Comparison of ENCODE assay signal across 17 cellular contexts in the genomic region with DNA sequence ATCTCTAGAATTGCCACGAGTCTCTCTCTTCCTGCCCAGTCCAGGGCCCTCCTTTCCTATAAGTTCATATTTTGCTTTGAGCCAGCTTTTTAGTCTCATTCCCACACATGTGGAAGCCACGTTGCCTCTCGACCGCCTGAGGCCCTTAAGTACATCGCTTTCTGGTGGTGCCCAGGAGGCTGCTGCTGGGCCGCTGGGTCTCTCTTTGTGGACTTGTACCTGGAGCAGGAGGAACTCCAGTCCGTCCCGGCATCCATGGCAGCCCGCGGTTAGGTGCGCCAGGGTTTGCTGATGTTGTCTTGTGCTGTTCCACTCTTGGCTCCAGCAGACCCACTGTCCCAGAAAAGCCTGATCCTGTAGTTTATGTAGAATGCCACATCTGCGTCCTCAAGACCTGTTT. TPM values are rescaled to one million over a fixed set of nuclear protein-coding genes. Genes with fewer than 3 reads are reported as not detected.
DNase-seq lines count a peak whose midpoint lies in the region; ATAC-seq and TF ChIP-seq lines count a peak whose summit lies in the region.
"Had no signal": no experiment of that assay in that cellular context is flagged by ENCODE, and none has a peak within 500 bp of the region (broad histone marks: within the 10 kb centered on the region; RNA-seq: fewer than 3 reads in every experiment).

No MANE protein-coding gene starts in this region.

- CTCF ChIA-PET in mammary epithelial cell (lab: Charles Lee; ENCODE audit: low non-redundant PET) = no interaction called here

- peaks cover 19% of the 10 kb centered on the region for H3K4me1 Mint-ChIP-seq in stimulated activated memory B cell treated with anti-CD40 and anti-IgM and Interleukin-4, amounts not matched to agents 10 μg/mL and 1 μg/mL and 100 μg/mL, for 72 hours

- H3K27me3 ChIP-seq in BLaER1 treated with 17β-estradiol and CSF1 and Interleukin-3, amounts not matched to agents 10 nM and 100 nM = no peaks in the 10 kb centered on the region
- H3K27me3 ChIP-seq in Karpas-422 (ENCODE audit: low read length) (no peaks in the 10 kb centered on the region), mammary epithelial cell (ENCODE audit: insufficient read depth, low read length) (no peaks in the 10 kb centered on the region)
- H3K27me3 ChIP-seq: MG63 had no signal

- H2AFZ ChIP-seq in Karpas-422 (ENCODE audit: low read length) = no peak overlapping the region
- H2AFZ ChIP-seq in mammary epithelial cell (ENCODE audit: low read depth, low read length) = no peak overlapping the region

- peak overlapping the region in 10 of 11 experiments; percentile 24 to 67 (median 40); a peak in 20 of 22 replicates for H3K27ac ChIP-seq in BLaER1 treated with 17β-estradiol and CSF1 and Interleukin-3, amounts not matched to agents 10 nM and 100 nM
- H3K27ac ChIP-seq in Karpas-422 (ENCODE audit: low read length) (0 out of 2 replicates have a peak overlapping the region, but pooled peaks have one; percentile 43), mammary epithelial cell (ENCODE audit: insufficient read depth, low read depth, low read length) (no peak overlapping the region)

- 94% methylated on average over 12 of the region's 12 CpGs for WGBS in mammary epithelial cell (ENCODE audit: low coverage, missing lambda C conversion rate)

- no peak overlapping the region for H3K4me3 Mint-ChIP-seq in stimulated activated memory B cell treated with anti-CD40 and anti-IgM and Interleukin-4, amounts not matched to agents 10 μg/mL and 1 μg/mL and 100 μg/mL, for 72 hours
- H3K4me3 Mint-ChIP-seq: CD8-positive, alpha-beta T cell had no signal

- H3K9me3 ChIP-seq in BLaER1 treated with 17β-estradiol and CSF1 and Interleukin-3, amounts not matched to agents 10 nM and 100 nM (replicated peaks in 1 of 11) = no peaks in the 10 kb centered on the region
- H3K9me3 ChIP-seq in Karpas-422 (ENCODE audit: low read length) (no peaks in the 10 kb centered on the region), mammary epithelial cell (replicated peaks; ENCODE audit: insufficient read depth, low read length) (no peaks in the 10 kb centered on the region)
- H3K9me3 ChIP-seq: MG63 had no signal

- no peak overlapping the region for H3K4me3 ChIP-seq in BLaER1 treated with 17β-estradiol and CSF1 and Interleukin-3, amounts not matched to agents 10 nM and 100 nM
- H3K4me3 ChIP-seq in Karpas-422 (ENCODE audit: low read length) (no peak overlapping the region), mammary epithelial cell (replicated peaks in 1 of 3; ENCODE audit: insufficient read depth in 1 of 3, low read depth in 2 of 3, low read length in 3 of 3) (no peak overlapping the region)
- H3K4me3 ChIP-seq: MG63 had no signal

- ATAC-seq in stimulated activated memory B cell treated with anti-CD40 and anti-IgM and Interleukin-4, amounts not matched to agents 10 μg/mL and 1 μg/mL and 100 μg/mL, for 72 hours = no peak
- no peak for ATAC-seq in HG03095 (IDR thresholded peaks at IDR 0.05; ENCODE audit: unreplicated experiment)
- ATAC-seq: CD8-positive, alpha-beta T cell had no signal

- H3K36me3 ChIP-seq in BLaER1 treated with 17β-estradiol and CSF1 and Interleukin-3, amounts not matched to agents 10 nM and 100 nM = peaks cover 83 to 100% (median 99%) of the 10 kb centered on the region in 11 experiments
- peaks cover 76% of the 10 kb centered on the region for H3K36me3 ChIP-seq in Karpas-422 (ENCODE audit: insufficient read depth, low read length)
- H3K36me3 ChIP-seq in mammary epithelial cell (ENCODE audit: insufficient read depth, low read length) = peaks cover 40% of the 10 kb centered on the region

- H3K4me2 ChIP-seq in BLaER1 treated with 17β-estradiol and CSF1 and Interleukin-3, amounts not matched to agents 10 nM and 100 nM = peak overlapping the region; percentile 23 to 76 (median 62); a peak in 20 of 22 replicates
- H3K4me2 ChIP-seq in Karpas-422 (ENCODE audit: low read depth, low read length, poor library complexity, severe bottlenecking) (no peak overlapping the region), mammary epithelial cell (ENCODE audit: insufficient read depth, low read depth, low read length) (no peak overlapping the region)

- H3K4me1 ChIP-seq in BLaER1 treated with 17β-estradiol and CSF1 and Interleukin-3, amounts not matched to agents 10 nM and 100 nM = peaks cover 25 to 53% (median 37%) of the 10 kb centered on the region in 10 experiments
- peaks cover 4% of the 10 kb centered on the region for H3K4me1 ChIP-seq in Karpas-422 (ENCODE audit: low read length)
- no peaks in the 10 kb centered on the region for H3K4me1 ChIP-seq in mammary epithelial cell (ENCODE audit: insufficient read depth, low read length)

- H3K9me3 Mint-ChIP-seq in stimulated activated memory B cell treated with anti-CD40 and anti-IgM and Interleukin-4, amounts not matched to agents 10 μg/mL and 1 μg/mL and 100 μg/mL, for 72 hours = no peaks in the 10 kb centered on the region
- H3K9me3 Mint-ChIP-seq: CD8-positive, alpha-beta T cell had no signal

- H3K27ac Mint-ChIP-seq in stimulated activated memory B cell treated with anti-CD40 and anti-IgM and Interleukin-4, amounts not matched to agents 10 μg/mL and 1 μg/mL and 100 μg/mL, for 72 hours = peak overlapping the region; percentile 76
- H3K27ac Mint-ChIP-seq: CD8-positive, alpha-beta T cell had no signal

- H3K27me3 Mint-ChIP-seq in stimulated activated memory B cell treated with anti-CD40 and anti-IgM and Interleukin-4, amounts not matched to agents 10 μg/mL and 1 μg/mL and 100 μg/mL, for 72 hours = no peaks in the 10 kb centered on the region

- no peak for DNase-seq in Karpas-422
- no peak for DNase-seq in mammary epithelial cell
- no peak for DNase-seq in activated naive CD4-positive, alpha-beta T cell (lab: John Stamatoyannopoulos, UW)
- no peak for DNase-seq in medulla oblongata (ENCODE audit: extremely low spot score)
- DNase-seq: ACHN; CD8-positive, alpha-beta T cell; GF-D8; GOT3; KG1; MG63; NCI-H1105; NCI-H187 treated with DMSO at 0.1 percent for 48 hours; NCI-H446 treated with DMSO at 0.1 percent for 48 hours; RPMI8226 had no signal

- BruUV-seq in mammary epithelial cell (replicated peaks; lab: Mats Ljungman, UMichigan) = TSS peak; percentile 77

- H3K36me3 Mint-ChIP-seq in stimulated activated memory B cell treated with anti-CD40 and anti-IgM and Interleukin-4, amounts not matched to agents 10 μg/mL and 1 μg/mL and 100 μg/mL, for 72 hours = peaks cover 49% of the 10 kb centered on the region

- dilution Hi-C loops in mammary epithelial cell (cut with HindIII; ENCODE audit: low sequenced_read_pairs) = loop anchor here (5.0 kb wide), 1 partner anchor 54 kb away; no protein-coding TSS in a partner anchor

- H4K20me1 ChIP-seq in BLaER1 treated with 17β-estradiol and CSF1 and Interleukin-3, amounts not matched to agents 10 nM and 100 nM = peaks cover 0 to 51% (median 7%) of the 10 kb centered on the region in 11 experiments; a peak in 11 of 22 replicates
- no peaks in the 10 kb centered on the region for H4K20me1 ChIP-seq in Karpas-422 (ENCODE audit: insufficient read depth, low read depth, low read length)
- H4K20me1 ChIP-seq in mammary epithelial cell (ENCODE audit: insufficient read depth, low read length) = no peaks in the 10 kb centered on the region

- H3K9ac ChIP-seq in BLaER1 treated with 17β-estradiol and CSF1 and Interleukin-3, amounts not matched to agents 10 nM and 100 nM = peak overlapping the region in 10 of 11 experiments; percentile 2 to 49 (median 38); a peak in 10 of 22 replicates
- no peak overlapping the region for H3K9ac ChIP-seq in Karpas-422 (ENCODE audit: low read length)
- H3K9ac ChIP-seq in mammary epithelial cell (ENCODE audit: insufficient read depth, low read length) = no peak overlapping the region

- TF ChIP-seq CTCF in mammary epithelial cell (conservative IDR thresholded peaks at IDR 0.05 in 1 of 2, IDR thresholded peaks at IDR 0.05 in 1 of 2; ENCODE audit: extremely low read depth in 1 of 2, insufficient read depth in 1 of 2, low read depth in 1 of 2, low read length in 2 of 2) = no peak

- H3K9me2 ChIP-seq in Karpas-422 (replicated peaks; ENCODE audit: insufficient read depth, low read length) = no peaks in the 10 kb centered on the region

- H3K79me2 ChIP-seq in Karpas-422 (ENCODE audit: low read length) = peaks cover 4% of the 10 kb centered on the region; the same call in 1 of the 2 replicates
- H3K79me2 ChIP-seq in mammary epithelial cell (ENCODE audit: insufficient read depth, low read length) = no peaks in the 10 kb centered on the region

- in situ Hi-C loops in mammary epithelial cell (cut with MboI; ENCODE audit: low sequenced_read_pairs in 2 of 2) = no loop called here

- intact Hi-C loops in mammary epithelial cell (cut with micrococcal nuclease) = no loop called here

RNA-seq across cellular contexts. Expression of a gene that starts 41.0 kb away (rescaled TPM):
- 45.0 and 61.0 TPM in 2 replicates for total RNA-seq in Karpas-422 (2014; rRNA removed; shearing (Covaris generic); ENCODE audit: low replicate concordance)
- total RNA-seq in mammary epithelial cell = 10 to 100 TPM; 28.2 to 71.5 TPM
- 42.2 TPM for polyA plus RNA-seq in mammary epithelial cell
- 82.8 TPM for polyA minus RNA-seq in mammary epithelial cell

Comparison
In these comparisons a context has a peak if more than half of its experiments do, and no peak if none do; other contexts are left out.
1. H3K4me2 ChIP-seq: peak in BLaER1 treated with 17β-estradiol and CSF1 and Interleukin-3, amounts not matched to agents 10 nM and 100 nM (11 of 11); none in Karpas-422 (single experiment) and mammary epithelial cell (single experiment).
2. H3K9ac ChIP-seq: peak in BLaER1 treated with 17β-estradiol and CSF1 and Interleukin-3, amounts not matched to agents 10 nM and 100 nM (10 of 11); none in Karpas-422 (single experiment) and mammary epithelial cell (single experiment).